Comparison of ENCODE assay signal across 7 cellular contexts in the genomic region with DNA sequence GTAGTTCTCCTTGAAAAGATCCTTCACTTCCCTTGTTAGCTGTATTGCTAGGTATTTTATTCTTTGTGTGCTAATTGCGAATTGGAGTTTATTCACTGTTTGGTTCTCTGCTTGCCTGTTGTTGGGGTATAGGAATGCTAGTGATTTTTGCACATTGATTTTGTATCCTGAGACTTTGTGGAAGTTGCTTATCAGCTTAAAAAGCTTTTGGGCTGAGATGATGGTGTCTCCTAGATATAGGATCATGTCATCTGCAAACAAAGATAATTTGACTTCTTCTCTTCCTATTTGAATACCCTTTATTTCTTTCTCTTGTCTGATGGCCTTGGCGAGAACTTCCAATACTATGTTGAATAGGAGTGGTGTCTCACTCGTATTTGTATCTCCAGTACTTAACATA. TPM values are rescaled to one million over a fixed set of nuclear protein-coding genes. Genes with fewer than 3 reads are reported as not detected.
DNase-seq lines count a peak whose midpoint lies in the region; ATAC-seq lines count a peak whose summit lies in the region.
"Not testable (repeated sequence)": the region's sequence is repeated elsewhere in the genome, so short reads cannot be mapped to it uniquely, and the experiment has no call there.

No MANE protein-coding gene starts in this region.

- CTCF ChIA-PET in CD4-positive, alpha-beta memory T cell (lab: Charles Lee; ENCODE audit: partially characterized antibody), result not testable (repeated sequence)
- CTCF ChIA-PET in activated CD4-positive, alpha-beta memory T cell treated with anti-CD3 and anti-CD28 coated beads for 36 hours (lab: Charles Lee), result interaction anchor here (1.3 kb wide), 1 partner anchor 47 kb away, joined by 3 read pairs; no protein-coding TSS in a partner anchor

- not testable (repeated sequence) for H3K27me3 Mint-ChIP-seq in CD4-positive, alpha-beta memory T cell; T-helper 17 cell; activated CD4-positive, alpha-beta memory T cell treated with anti-CD3 and anti-CD28 coated beads for 36 hours; activated naive CD4-positive, alpha-beta T cell treated with anti-CD3 and anti-CD28 coated beads, Interleukin-2, amount 50 U/mL, for 24 hours; effector memory CD8-positive, alpha-beta T cell; naive thymus-derived CD8-positive, alpha-beta T cell

- H3K4me3 ChIP-seq in CD4-positive, alpha-beta memory T cell (ENCODE audit: low read length in 2 of 2), result not testable (repeated sequence)

- not testable (repeated sequence) for H3K9me3 ChIP-seq in CD4-positive, alpha-beta memory T cell (ENCODE audit: control insufficient read depth in 1 of 2, low read length in 2 of 2); T-helper 17 cell (ENCODE audit: control insufficient read depth, low read length, poor library complexity, severe bottlenecking)

- DNase-seq in CD4-positive, alpha-beta memory T cell; T-helper 17 cell; activated CD4-positive, alpha-beta memory T cell treated with anti-CD3 and anti-CD28 coated beads for 36 hours; effector memory CD8-positive, alpha-beta T cell; naive thymus-derived CD8-positive, alpha-beta T cell; stimulated activated effector memory CD8-positive, alpha-beta T cell treated with anti-CD3 and anti-CD28 coated beads, Interleukin-12 subunit alpha, Interleukin-12 subunit beta, amount 100 ng/mL, for 72 hours (ENCODE audit: low spot score in 2 of 2): not testable (repeated sequence)

- H3K9me3 Mint-ChIP-seq in CD4-positive, alpha-beta memory T cell, result peaks cover 0 to 19% (median 6%) of the 10 kb centered on the region in 8 donors
- peaks cover 17% of the 10 kb centered on the region for H3K9me3 Mint-ChIP-seq in activated CD4-positive, alpha-beta memory T cell treated with anti-CD3 and anti-CD28 coated beads for 36 hours
- H3K9me3 Mint-ChIP-seq in activated naive CD4-positive, alpha-beta T cell treated with anti-CD3 and anti-CD28 coated beads, Interleukin-2, amount 50 U/mL, for 24 hours; effector memory CD8-positive, alpha-beta T cell; naive thymus-derived CD8-positive, alpha-beta T cell; stimulated activated effector memory CD8-positive, alpha-beta T cell treated with anti-CD3 and anti-CD28 coated beads, Interleukin-12 subunit alpha, Interleukin-12 subunit beta, amount 100 ng/mL, for 72 hours: not testable (repeated sequence)

- intact Hi-C loops in CD4-positive, alpha-beta memory T cell (cut with micrococcal nuclease); activated CD4-positive, alpha-beta memory T cell treated with anti-CD3 and anti-CD28 coated beads for 36 hours (cut with micrococcal nuclease): not testable (repeated sequence)

- H3K27ac Mint-ChIP-seq in CD4-positive, alpha-beta memory T cell, result peak overlapping the region; percentile 6 to 96 (median 93)
- H3K27ac Mint-ChIP-seq in T-helper 17 cell, result peak overlapping the region; percentile 0
- H3K27ac Mint-ChIP-seq in activated CD4-positive, alpha-beta memory T cell treated with anti-CD3 and anti-CD28 coated beads for 36 hours, result peak overlapping the region; percentile 3
- peak overlapping the region; percentile 63 for H3K27ac Mint-ChIP-seq in activated naive CD4-positive, alpha-beta T cell treated with anti-CD3 and anti-CD28 coated beads, Interleukin-2, amount 50 U/mL, for 24 hours
- peak overlapping the region; percentile 24 to 92 for H3K27ac Mint-ChIP-seq in effector memory CD8-positive, alpha-beta T cell
- peak overlapping the region; percentile 41 to 97 (median 74) for H3K27ac Mint-ChIP-seq in naive thymus-derived CD8-positive, alpha-beta T cell
- peak overlapping the region; percentile 79 for H3K27ac Mint-ChIP-seq in stimulated activated effector memory CD8-positive, alpha-beta T cell treated with anti-CD3 and anti-CD28 coated beads, Interleukin-12 subunit alpha, Interleukin-12 subunit beta, amount 100 ng/mL, for 72 hours

- H3K36me3 ChIP-seq in CD4-positive, alpha-beta memory T cell (ENCODE audit: insufficient read depth, low read length), result peaks cover 17% of the 10 kb centered on the region

- H3K27me3 ChIP-seq in CD4-positive, alpha-beta memory T cell (ENCODE audit: insufficient read depth, low read length), result not testable (repeated sequence)

- peak overlapping the region in 6 of 8 donors; percentile 35 to 83 (median 61) for H3K4me3 Mint-ChIP-seq in CD4-positive, alpha-beta memory T cell
- H3K4me3 Mint-ChIP-seq in T-helper 17 cell, result peak overlapping the region; percentile 66
- H3K4me3 Mint-ChIP-seq in activated CD4-positive, alpha-beta memory T cell treated with anti-CD3 and anti-CD28 coated beads for 36 hours; activated naive CD4-positive, alpha-beta T cell treated with anti-CD3 and anti-CD28 coated beads, Interleukin-2, amount 50 U/mL, for 24 hours; stimulated activated effector memory CD8-positive, alpha-beta T cell treated with anti-CD3 and anti-CD28 coated beads, Interleukin-12 subunit alpha, Interleukin-12 subunit beta, amount 100 ng/mL, for 72 hours: not testable (repeated sequence)
- H3K4me3 Mint-ChIP-seq in effector memory CD8-positive, alpha-beta T cell, result peak overlapping the region; percentile 55 to 56
- peak overlapping the region in 4 of 10 donors; percentile 21 to 51 (median 30) for H3K4me3 Mint-ChIP-seq in naive thymus-derived CD8-positive, alpha-beta T cell

- peaks cover 74 to 80% of the 10 kb centered on the region in 2 donors for H3K36me3 Mint-ChIP-seq in CD4-positive, alpha-beta memory T cell
- H3K36me3 Mint-ChIP-seq in T-helper 17 cell (ENCODE audit: low read depth), result peaks cover 21% of the 10 kb centered on the region
- peaks cover 37% of the 10 kb centered on the region for H3K36me3 Mint-ChIP-seq in activated CD4-positive, alpha-beta memory T cell treated with anti-CD3 and anti-CD28 coated beads for 36 hours
- peaks cover 22% of the 10 kb centered on the region for H3K36me3 Mint-ChIP-seq in activated naive CD4-positive, alpha-beta T cell treated with anti-CD3 and anti-CD28 coated beads, Interleukin-2, amount 50 U/mL, for 24 hours
- H3K36me3 Mint-ChIP-seq in effector memory CD8-positive, alpha-beta T cell (ENCODE audit: insufficient read depth), result peaks cover 27% of the 10 kb centered on the region
- peaks cover 9 to 25% (median 11%) of the 10 kb centered on the region in 3 donors for H3K36me3 Mint-ChIP-seq in naive thymus-derived CD8-positive, alpha-beta T cell
- peaks cover 30% of the 10 kb centered on the region for H3K36me3 Mint-ChIP-seq in stimulated activated effector memory CD8-positive, alpha-beta T cell treated with anti-CD3 and anti-CD28 coated beads, Interleukin-12 subunit alpha, Interleukin-12 subunit beta, amount 100 ng/mL, for 72 hours

- not testable (repeated sequence) for H3K27ac ChIP-seq in CD4-positive, alpha-beta memory T cell (ENCODE audit: low read depth, low read length)

- H3K4me1 Mint-ChIP-seq in CD4-positive, alpha-beta memory T cell, result peaks cover 74 to 93% (median 82%) of the 10 kb centered on the region in 4 donors
- peaks cover 68% of the 10 kb centered on the region for H3K4me1 Mint-ChIP-seq in T-helper 17 cell
- H3K4me1 Mint-ChIP-seq in activated CD4-positive, alpha-beta memory T cell treated with anti-CD3 and anti-CD28 coated beads for 36 hours (ENCODE audit: low read depth), result peaks cover 84% of the 10 kb centered on the region
- H3K4me1 Mint-ChIP-seq in activated naive CD4-positive, alpha-beta T cell treated with anti-CD3 and anti-CD28 coated beads, Interleukin-2, amount 50 U/mL, for 24 hours, result peaks cover 86% of the 10 kb centered on the region
- peaks cover 63 to 77% of the 10 kb centered on the region in 2 donors for H3K4me1 Mint-ChIP-seq in effector memory CD8-positive, alpha-beta T cell (ENCODE audit: low read depth in 2 of 2)
- peaks cover 56 to 89% (median 83%) of the 10 kb centered on the region in 4 donors for H3K4me1 Mint-ChIP-seq in naive thymus-derived CD8-positive, alpha-beta T cell
- peaks cover 82% of the 10 kb centered on the region for H3K4me1 Mint-ChIP-seq in stimulated activated effector memory CD8-positive, alpha-beta T cell treated with anti-CD3 and anti-CD28 coated beads, Interleukin-12 subunit alpha, Interleukin-12 subunit beta, amount 100 ng/mL, for 72 hours

- POLR2A ChIA-PET in CD4-positive, alpha-beta memory T cell (lab: Charles Lee; ENCODE audit: partially characterized antibody), result interaction anchor here (0.7 to 7.3 kb wide), 5 partner anchors 12 to 43 kb away, joined by 3 to 81 read pairs (median 8); no protein-coding TSS in a partner anchor
- POLR2A ChIA-PET in activated CD4-positive, alpha-beta memory T cell treated with anti-CD3 and anti-CD28 coated beads for 36 hours (lab: Charles Lee); naive thymus-derived CD8-positive, alpha-beta T cell (lab: Charles Lee): not testable (repeated sequence)

- peaks cover 97% of the 10 kb centered on the region for H3K4me1 ChIP-seq in CD4-positive, alpha-beta memory T cell (ENCODE audit: insufficient read depth, low read length)

- ATAC-seq in T-helper 17 cell; effector memory CD8-positive, alpha-beta T cell (replicated peaks); naive thymus-derived CD8-positive, alpha-beta T cell; stimulated activated effector memory CD8-positive, alpha-beta T cell treated with anti-CD3 and anti-CD28 coated beads, Interleukin-12 subunit alpha, Interleukin-12 subunit beta, amount 100 ng/mL, for 72 hours: not testable (repeated sequence)

RNA-seq across cellular contexts. Expression of gene CDC14A, which starts 55.1 kb away (rescaled TPM):
- 100 to 1,000 TPM; 108 to 119 TPM for total RNA-seq in CD4-positive, alpha-beta memory T cell
- polyA plus RNA-seq in CD4-positive, alpha-beta memory T cell, result 10 to 100 TPM; 37.7 to 72.3 TPM
- total RNA-seq in T-helper 17 cell, result 100 to 1,000 TPM; 186 to 281 TPM
- total RNA-seq in activated CD4-positive, alpha-beta memory T cell treated with anti-CD3 and anti-CD28 coated beads for 36 hours, result 10 to 100 TPM; 18.9 to 20.2 TPM
- 10 to 100 TPM; 61.9 to 63.4 TPM for total RNA-seq in naive thymus-derived CD8-positive, alpha-beta T cell
- 10 to 100 TPM; 17.1 to 31.5 (median 24.9) TPM for polyA plus RNA-seq in naive thymus-derived CD8-positive, alpha-beta T cell

Comparison
In these comparisons a context has a peak if more than half of its experiments do, and no peak if none do; other contexts are left out.
1. H3K27ac Mint-ChIP-seq: peak in every context shown above with its lines; median percentile 93 in CD4-positive, alpha-beta memory T cell; 79 in stimulated activated effector memory CD8-positive, alpha-beta T cell treated with anti-CD3 and anti-CD28 coated beads, Interleukin-12 subunit alpha, Interleukin-12 subunit beta, amount 100 ng/mL, for 72 hours; 74 in naive thymus-derived CD8-positive, alpha-beta T cell; 63 in activated naive CD4-positive, alpha-beta T cell treated with anti-CD3 and anti-CD28 coated beads, Interleukin-2, amount 50 U/mL, for 24 hours; 58 in effector memory CD8-positive, alpha-beta T cell; 3 in activated CD4-positive, alpha-beta memory T cell treated with anti-CD3 and anti-CD28 coated beads for 36 hours; 0 in T-helper 17 cell.